15 cellular contexts compared by ENCODE assay signal in the genomic region with DNA sequence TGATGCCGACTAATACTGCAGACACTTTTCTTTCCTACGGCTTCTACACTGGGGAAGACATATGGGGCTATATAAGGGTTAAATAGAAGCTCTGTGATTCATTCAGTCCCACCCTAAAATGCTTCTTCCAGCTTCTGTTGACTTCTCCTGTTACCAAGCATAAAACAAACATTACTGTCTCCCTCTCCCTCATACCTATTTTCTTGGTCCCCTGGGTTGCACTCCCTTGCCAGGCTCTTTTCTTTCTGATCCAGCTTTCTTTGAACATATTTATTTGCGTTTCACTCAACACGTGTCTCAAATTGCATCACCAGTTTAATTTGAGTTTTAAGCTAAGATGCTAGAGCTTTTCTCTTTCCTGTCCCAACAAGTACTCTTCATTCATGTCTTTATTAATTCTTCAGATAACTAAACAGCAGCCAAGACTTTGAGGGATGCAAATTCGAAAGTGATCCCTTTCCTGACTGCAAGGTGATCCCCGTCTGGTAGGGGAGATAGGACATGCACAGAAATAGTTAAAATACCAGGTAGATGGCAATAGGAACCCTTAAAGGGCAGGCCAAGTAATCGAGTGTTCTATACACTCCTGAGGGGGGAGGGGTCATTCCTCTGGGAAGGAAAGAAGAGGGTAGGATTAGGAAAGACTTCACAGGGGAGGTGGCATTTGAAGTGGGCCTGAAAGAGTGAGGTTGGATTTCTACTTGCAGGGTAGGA.
DNase-seq lines count a peak whose midpoint lies in the region; ATAC-seq and TF ChIP-seq lines count a peak whose summit lies in the region.
"Had no signal": no experiment of that assay in that cellular context is flagged by ENCODE, and none has a peak within 500 bp of the region (broad histone marks: within the 10 kb centered on the region; RNA-seq: fewer than 3 reads in every experiment).

No MANE protein-coding gene starts in this region.

- POLR2A ChIA-PET in PC-9 (lab: Charles Lee; ENCODE audit: unreplicated experiment), result interaction anchor here (0.5 to 1.2 kb wide), 4 partner anchors 10 to 193 kb away, joined by 4 to 17 read pairs (median 6); no protein-coding TSS in a partner anchor

- H3K4me3 ChIP-seq in PC-9, result peak overlapping the region; percentile 45; the same call in 1 of the 2 replicates
- H3K4me3 ChIP-seq: mucosa of descending colon, SK-N-MC, tibial artery had no signal

- no peak for TF ChIP-seq CTCF in PC-9 (conservative IDR thresholded peaks at IDR 0.05)

- H3F3A ChIP-seq in PC-9 (ENCODE audit: insufficient read depth, low read depth), result peaks cover 37% of the 10 kb centered on the region

- peak overlapping the region; percentile 94 for H3K27ac ChIP-seq in PC-9
- H3K27ac ChIP-seq: SK-N-MC, tibial artery had no signal

- BruUV-seq in PC-9 (replicated peaks; lab: Mats Ljungman, UMichigan), result no TSS peak

- no peaks in the 10 kb centered on the region for H3K27me3 ChIP-seq in PC-9 (ENCODE audit: insufficient read depth, low read depth)
- H3K27me3 ChIP-seq: tibial artery had no signal

- H3K79me2 ChIP-seq in PC-9 (ENCODE audit: low read depth), result peaks cover 5% of the 10 kb centered on the region; the same call in 1 of the 2 replicates

- H4K20me1 ChIP-seq in PC-9 (ENCODE audit: insufficient read depth), result no peaks in the 10 kb centered on the region

- peaks cover 64% of the 10 kb centered on the region for H3K4me1 ChIP-seq in PC-9 (replicated peaks; ENCODE audit: insufficient read depth)
- H3K4me1 ChIP-seq: tibial artery had no signal

- no peaks in the 10 kb centered on the region for H3K9me2 ChIP-seq in PC-9 (ENCODE audit: insufficient read depth)

- H3K36me3 ChIP-seq in PC-9 (ENCODE audit: low read depth), result no peaks in the 10 kb centered on the region
- H3K36me3 ChIP-seq: tibial artery had no signal

- no peak for ATAC-seq in GM19467 (IDR thresholded peaks at IDR 0.05; ENCODE audit: unreplicated experiment)
- ATAC-seq: activated naive CD4-positive, alpha-beta T cell treated with anti-CD3 and anti-CD28 coated beads, Interleukin-2, amount 50 U/mL, for 72 hours had no signal

- intact Hi-C loops in PC-9 (cut with micrococcal nuclease; ENCODE audit: unreplicated experiment), result loop anchor here (1.0 to 10.0 kb wide), 5 partner anchors 31 to 1011 kb away; no protein-coding TSS in a partner anchor

- H2AFZ ChIP-seq in PC-9, result no peak overlapping the region

- no peaks in the 10 kb centered on the region for H3K9me3 ChIP-seq in PC-9 (ENCODE audit: insufficient read depth, low read depth)
- H3K9me3 ChIP-seq: mucosa of descending colon, tibial artery had no signal

- CTCF ChIA-PET in PC-9 (lab: Charles Lee), result interaction anchor here (0.5 to 0.6 kb wide), 3 partner anchors 146 to 202 kb away, joined by 3 to 12 read pairs (median 5); no protein-coding TSS in a partner anchor

- DNase-seq in NCI-H510A treated with DMSO at 0.1 percent for 48 hours (lab: John Stamatoyannopoulos, UW), result peak; percentile 40
- no peak for DNase-seq in NCI-H510A (lab: John Stamatoyannopoulos, UW)
- peak; percentile 43 to 95 for DNase-seq in PC-9
- DNase-seq in fibroblast of gingiva (ENCODE audit: low read depth), result peak; percentile 60
- DNase-seq in smooth muscle cell of the brain vasculature (ENCODE audit: low read depth, low spot score), result peak; percentile 50
- DNase-seq in NCI-H1105 treated with DMSO at 0.1 percent for 48 hours (lab: John Stamatoyannopoulos, UW), result no peak
- no peak for DNase-seq in effector CD4-positive, alpha-beta T cell
- DNase-seq: activated CD8-positive, alpha-beta memory T cell treated with anti-CD3 and anti-CD28 coated beads, Interleukin-2, amount 50 U/mL, for 48 hours; mucosa of descending colon; NCI-H1105; NK-92 treated with Interleukin-12 subunit alpha and Interleukin-12 subunit beta, amount 100 ng/mL, for 24 hours; tibial artery had no signal

- peak overlapping the region; percentile 78 for H3K4me2 ChIP-seq in PC-9

Comparison
In these comparisons a context has a peak if more than half of its experiments do, and no peak if none do; other contexts are left out.
1. DNase-seq: peak in NCI-H510A treated with DMSO at 0.1 percent for 48 hours (single experiment), PC-9 (2 of 2), fibroblast of gingiva (single experiment) and smooth muscle cell of the brain vasculature (single experiment); none in NCI-H510A (single experiment), NCI-H1105 treated with DMSO at 0.1 percent for 48 hours (single experiment) and effector CD4-positive, alpha-beta T cell (single experiment).